ENCODE assay signal across 2 cellular contexts in genomic region chr3:122794779-122795673, GRCh38.
A peak's percentile ranks its signal among the peaks of the same experiment; 100 is the strongest.
TF ChIP-seq lines count a peak whose summit lies in the region.

SLC49A4 (plus strand) TSS chr3:122795069; CDS start chr3:122795193, 124 bp downstream.

TF ChIP-seq in IMR-90, 13 proteins besides CTCF, POLR2A, EP300 and RAD21:
- TF ChIP-seq BHLHE40 (IDR thresholded peaks at IDR 0.05; ENCODE audit: low read depth, low read length) (no peak), MAZ (IDR thresholded peaks at IDR 0.05; ENCODE audit: borderline replicate concordance, low read depth, low read length) (peak; percentile 68; the same call in 1 of the 2 replicates), SMC3 (IDR thresholded peaks at IDR 0.05; ENCODE audit: low read depth, low read length) (no peak)

TF ChIP-seq in neural cell, 6 proteins besides CTCF, POLR2A, EP300 and RAD21:
- TF ChIP-seq EZH2 (IDR thresholded peaks at IDR 0.05; ENCODE audit: borderline replicate concordance, insufficient read depth, low read length, poor library complexity, severe bottlenecking) (no peak), SMC3 (conservative IDR thresholded peaks at IDR 0.05; ENCODE audit: poor library complexity) (peak; percentile 44), POLR2AphosphoS5 (IDR thresholded peaks at IDR 0.05) (peak; percentile 46), MXI1 (conservative IDR thresholded peaks at IDR 0.05; ENCODE audit: poor library complexity, severe bottlenecking) (peak; percentile 44)
